Comparison of ENCODE assay signal across 23 cellular contexts in the genomic region with DNA sequence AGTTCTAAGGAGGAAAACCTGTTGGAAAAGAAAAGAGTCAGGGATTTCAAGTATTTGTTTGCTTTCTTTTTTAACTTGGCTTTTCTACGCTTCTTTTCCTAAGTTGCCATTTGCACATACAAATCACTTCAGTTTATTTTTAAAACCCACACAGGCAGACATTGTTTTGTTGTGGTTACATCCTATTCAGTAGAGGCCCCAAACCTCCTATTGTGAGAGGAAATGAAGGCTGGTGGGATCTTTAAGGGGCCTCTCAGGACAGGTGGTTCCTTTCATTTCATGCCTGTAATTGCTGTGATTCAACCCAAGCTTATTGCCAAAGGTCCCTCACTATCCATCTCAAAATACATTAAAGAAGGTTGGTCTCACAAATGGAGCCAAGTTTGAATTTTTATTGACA.
"Had no signal": no experiment of that assay in that cellular context is flagged by ENCODE, and none has a peak within 500 bp of the region (broad histone marks: within the 10 kb centered on the region; RNA-seq: fewer than 3 reads in every experiment).

No MANE protein-coding gene starts in this region.

- H3K4me1 ChIP-seq: ascending aorta had no signal

- H3K27me3 Mint-ChIP-seq: activated naive CD4-positive, alpha-beta T cell treated with anti-CD3 and anti-CD28 coated beads, Interleukin-2, amount 50 U/mL, for 24 hours had no signal

- H3K36me3 ChIP-seq: ascending aorta had no signal

- H3K36me3 Mint-ChIP-seq: activated naive CD4-positive, alpha-beta T cell treated with anti-CD3 and anti-CD28 coated beads, Interleukin-2, amount 50 U/mL, for 24 hours; WTC11 had no signal

- H3K9me3 Mint-ChIP-seq: activated naive CD4-positive, alpha-beta T cell treated with anti-CD3 and anti-CD28 coated beads, Interleukin-2, amount 50 U/mL, for 24 hours; activated T-helper 1 cell treated with anti-CD3 and anti-CD28 coated beads, Interleukin-12 subunit alpha, Interleukin-12 subunit beta, Interleukin-2, Interleukin-4 antibody, amounts not matched to agents 30 ng/mL and 10 ng/mL and 1 ng/mL, durations not matched to agents 14 hours and 24 hours and 36 hours had no signal

- H3K27ac Mint-ChIP-seq: activated CD8-positive, alpha-beta T cell treated with anti-CD3 and anti-CD28 coated beads, Interleukin-2, amount 10 ng/mL, durations not matched to agents 7 days and 5 days; activated naive CD4-positive, alpha-beta T cell treated with anti-CD3 and anti-CD28 coated beads, Interleukin-2, amount 50 U/mL, for 24 hours; activated T-helper 1 cell treated with anti-CD3 and anti-CD28 coated beads, Interleukin-12 subunit alpha, Interleukin-12 subunit beta, Interleukin-2, Interleukin-4 antibody, amounts not matched to agents 30 ng/mL and 10 ng/mL and 1 ng/mL, durations not matched to agents 14 hours and 24 hours and 36 hours; T-helper 1 cell treated with Interleukin-12 subunit alpha and Interleukin-12 subunit beta and Interleukin-4 antibody, amounts not matched to agents 30 μg/mL and 1 μg/mL, for 36 hours; WTC11 had no signal

- DNase-seq: activated CD4-positive, alpha-beta T cell treated with anti-CD3 and anti-CD28 coated beads for 48 hours; activated CD4-positive, alpha-beta T cell treated with anti-CD3 and anti-CD28 coated beads, Interleukin-2, amount 50 U/mL, for 4 hours; activated CD4-positive, CD25-positive, alpha-beta regulatory T cell treated with anti-CD3 and anti-CD28 coated beads, Interleukin-2, amount 50 U/mL, for 72 hours; activated CD8-positive, alpha-beta memory T cell treated with anti-CD3 and anti-CD28 coated beads, Interleukin-2, amount 50 U/mL, for 48 hours; activated CD8-positive, alpha-beta T cell treated with anti-CD3 and anti-CD28 coated beads, Interleukin-2, amount 10 ng/mL, durations not matched to agents 7 days and 5 days; activated effector memory CD4-positive, alpha-beta T cell treated with Interleukin-2 at 50 U/mL for 16 hours; activated naive CD4-positive, alpha-beta T cell; activated T-cell treated with anti-CD3 and anti-CD28 coated beads, Interleukin-2, amount 50 U/mL, for 1 hour; amniotic stem cell; cerebellar nuclear complex; NCI-H1048; NCI-H146; NCI-H187 treated with DMSO at 0.1 percent for 48 hours; NCI-H2081 treated with DMSO at 0.1 percent for 48 hours; NCI-H446; NCI-H524; PC-3; SHP77 treated with DMSO at 0.1 percent for 48 hours had no signal

- H3K27ac ChIP-seq: ascending aorta had no signal

- H3K4me1 Mint-ChIP-seq: activated naive CD4-positive, alpha-beta T cell treated with anti-CD3 and anti-CD28 coated beads, Interleukin-2, amount 50 U/mL, for 24 hours had no signal

- H3K9me3 ChIP-seq: ascending aorta had no signal

- ATAC-seq: activated CD8-positive, alpha-beta T cell treated with anti-CD3 and anti-CD28 coated beads, Interleukin-2, amount 10 ng/mL, durations not matched to agents 7 days and 5 days; PC-3; WTC11 had no signal

- H3K27me3 ChIP-seq: ascending aorta had no signal

- H3K4me3 Mint-ChIP-seq: activated CD8-positive, alpha-beta T cell treated with anti-CD3 and anti-CD28 coated beads, Interleukin-2, amount 10 ng/mL, durations not matched to agents 7 days and 5 days; activated naive CD4-positive, alpha-beta T cell treated with anti-CD3 and anti-CD28 coated beads, Interleukin-2, amount 50 U/mL, for 24 hours; activated T-helper 1 cell treated with anti-CD3 and anti-CD28 coated beads, Interleukin-12 subunit alpha, Interleukin-12 subunit beta, Interleukin-2, Interleukin-4 antibody, amounts not matched to agents 30 ng/mL and 10 ng/mL and 1 ng/mL, durations not matched to agents 14 hours and 24 hours and 36 hours; T-helper 1 cell treated with Interleukin-12 subunit alpha and Interleukin-12 subunit beta and Interleukin-4 antibody, amounts not matched to agents 30 μg/mL and 1 μg/mL, for 36 hours; WTC11 had no signal

- H3K4me3 ChIP-seq: ascending aorta had no signal
